Comparison of ENCODE assay signal across 20 cellular contexts in genomic region chr3:184505053-184505452, GRCh38.
"Had no signal": no experiment of that assay in that cellular context is flagged by ENCODE, and none has a peak within 500 bp of the region (broad histone marks: within the 10 kb centered on the region; RNA-seq: fewer than 3 reads in every experiment).

No MANE protein-coding gene starts in this region.

- ATAC-seq: activated CD4-positive, CD25-positive, alpha-beta regulatory T cell treated with anti-CD3 and anti-CD28 coated beads, Interleukin-2, amount 50 U/mL, for 24 hours; activated T-cell treated with anti-CD3 and anti-CD28 coated beads, Interleukin-2, amount 50 U/mL, for 4 hours; heart right ventricle; left ventricle myocardium superior had no signal

- H3K4me3 Mint-ChIP-seq: activated T-cell treated with anti-CD3 and anti-CD28 coated beads, Interleukin-2, amount 50 U/mL, for 4 hours; naive B cell; neural progenitor cell had no signal

- H3K4me1 ChIP-seq: adrenal gland, heart right ventricle, prostate gland, right atrium auricular region had no signal

- H3K27ac Mint-ChIP-seq: neural progenitor cell had no signal

- H3K9me3 ChIP-seq: prostate gland, thyroid gland had no signal

- H3K4me1 Mint-ChIP-seq: naive B cell had no signal

- H3K36me3 Mint-ChIP-seq: neural progenitor cell had no signal

- DNase-seq: activated CD4-positive, alpha-beta T cell treated with anti-CD3 and anti-CD28 coated beads, Interleukin-2, amount 50 U/mL, for 1 hour; activated CD8-positive, alpha-beta memory T cell treated with anti-CD3 and anti-CD28 coated beads, Interleukin-2, amount 50 U/mL, for 4 hours; activated effector memory CD4-positive, alpha-beta T cell treated with Interleukin-2 at 50 U/mL for 16 hours; activated naive CD4-positive, alpha-beta T cell treated with anti-CD3 and anti-CD28 coated beads, Interleukin-2, amount 50 U/mL, for 16 hours; activated T-cell treated with anti-CD3 and anti-CD28 coated beads, Interleukin-2, amount 50 U/mL, for 4 hours; adrenal gland; dorsolateral prefrontal cortex; heart right ventricle; left ventricle myocardium superior; naive B cell; stimulated activated CD4-positive, alpha-beta T cell treated with anti-CD3 and anti-CD28 coated beads, Interleukin-2, amount 100 ng/mL, for 24 hours; stimulated activated naive CD4-positive, alpha-beta T cell treated with Interleukin-2 at 50 U/mL for 16 hours; T-helper 1 cell; T1000; thyroid gland had no signal

- H3K27ac ChIP-seq: adrenal gland, cardiac muscle cell, dorsolateral prefrontal cortex, heart right ventricle, neural progenitor cell, prostate gland, right atrium auricular region, thyroid gland had no signal

- H3K4me3 ChIP-seq: adrenal gland, cardiac muscle cell, dorsolateral prefrontal cortex, heart right ventricle, neural progenitor cell, prostate gland, right atrium auricular region, thyroid gland had no signal

- H3K27me3 ChIP-seq: neural progenitor cell, right atrium auricular region, thyroid gland had no signal

- H3K36me3 ChIP-seq: adrenal gland, cardiac muscle cell, heart right ventricle, neural progenitor cell, prostate gland, right atrium auricular region, thyroid gland had no signal
